Comparison of ENCODE assay signal across 8 cellular contexts in the genomic region with DNA sequence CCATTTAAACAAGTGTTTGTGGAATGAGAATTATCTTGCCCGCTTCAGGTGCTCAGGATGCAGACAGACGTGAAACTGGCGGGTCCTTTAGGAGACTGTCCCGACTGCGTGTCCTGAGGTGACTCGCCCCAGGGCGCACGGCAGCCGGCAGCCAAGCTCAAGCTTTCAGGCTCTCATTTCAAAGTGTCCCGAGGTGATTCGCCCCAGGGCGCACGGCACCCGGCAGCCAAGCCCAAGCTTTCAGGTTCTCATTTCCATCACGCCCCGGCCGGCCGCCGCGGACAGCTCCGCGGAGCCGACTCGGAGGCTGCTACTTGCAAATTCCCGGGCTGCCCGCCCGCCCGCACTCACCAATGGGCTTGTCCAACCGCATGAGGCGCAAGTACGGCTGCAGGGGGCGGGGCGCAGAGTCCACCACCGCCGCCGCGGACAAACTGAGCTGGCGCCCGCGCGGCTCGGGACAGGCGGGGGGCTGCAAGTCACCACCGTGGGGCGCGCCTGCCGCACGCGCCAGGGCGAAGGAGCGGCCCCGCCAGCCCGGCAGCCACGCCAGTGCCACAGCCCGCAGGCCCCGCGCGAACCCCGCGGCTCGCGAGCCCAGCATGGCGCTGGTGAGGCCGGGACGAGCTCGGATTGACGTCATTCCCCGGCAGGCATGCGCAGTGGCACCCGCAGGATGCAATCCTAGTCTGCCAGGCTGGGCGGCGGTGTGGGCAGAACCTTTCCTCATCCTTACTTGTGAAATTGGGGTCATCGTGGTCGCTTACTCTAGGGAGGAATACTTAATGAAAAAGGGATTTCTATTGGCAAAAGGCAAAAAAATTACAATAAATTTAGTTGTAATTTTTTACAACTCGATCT. TPM values are rescaled to one million over a fixed set of nuclear protein-coding genes. Genes with fewer than 3 reads are reported as not detected.
DNase-seq lines count a peak whose midpoint lies in the region; ATAC-seq, FAIRE-seq and TF ChIP-seq lines count a peak whose summit lies in the region.

A gene with protein sequence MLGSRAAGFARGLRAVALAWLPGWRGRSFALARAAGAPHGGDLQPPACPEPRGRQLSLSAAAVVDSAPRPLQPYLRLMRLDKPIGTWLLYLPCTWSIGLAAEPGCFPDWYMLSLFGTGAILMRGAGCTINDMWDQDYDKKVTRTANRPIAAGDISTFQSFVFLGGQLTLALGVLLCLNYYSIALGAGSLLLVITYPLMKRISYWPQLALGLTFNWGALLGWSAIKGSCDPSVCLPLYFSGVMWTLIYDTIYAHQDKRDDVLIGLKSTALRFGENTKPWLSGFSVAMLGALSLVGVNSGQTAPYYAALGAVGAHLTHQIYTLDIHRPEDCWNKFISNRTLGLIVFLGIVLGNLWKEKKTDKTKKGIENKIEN (minus strand): TSS at position 638 of the 861 bp plus-strand sequence. CDS start 34 bp downstream, at position 604.

- DNase-seq in NCI-H2171 (lab: John Stamatoyannopoulos, UW), result peak; percentile 66
- peak; percentile 93 to 94 for DNase-seq in breast epithelium (ENCODE audit: low spot score in 2 of 2)
- DNase-seq in iPS-NIHi11 (ENCODE audit: low spot score), result peak; percentile 97
- peak; percentile 93 for DNase-seq in small intestine

- peaks cover 26% of the 10 kb centered on the region for H3K79me2 ChIP-seq in ACC112 (ENCODE audit: control insufficient read depth, insufficient read depth, low read length, unreplicated experiment)

- no peaks in the 10 kb centered on the region for H3K9me3 ChIP-seq in breast epithelium
- H3K9me3 ChIP-seq in small intestine (ENCODE audit: control insufficient read depth, low read depth), result no peaks in the 10 kb centered on the region

- H3K27ac ChIP-seq in ACC112 (ENCODE audit: low read depth, low read length), result peak within 1 kb of the TSS; percentile 96
- peak within 1 kb of the TSS; percentile 87 for H3K27ac ChIP-seq in VCaP
- H3K27ac ChIP-seq in breast epithelium, result peak within 1 kb of the TSS; percentile 90 to 99
- peak within 1 kb of the TSS; percentile 94 to 99 for H3K27ac ChIP-seq in small intestine (ENCODE audit: low read depth in 1 of 2, low read length in 1 of 2)

- peak within 1 kb of the TSS; percentile 89 for H2AFZ ChIP-seq in ACC112 (ENCODE audit: low read length, unreplicated experiment)

- no peak for TF ChIP-seq POLR2A in breast epithelium (IDR thresholded peaks at IDR 0.05)

- H3K36me3 ChIP-seq in ACC112 (ENCODE audit: insufficient read depth, low read length) (no peaks in the 10 kb centered on the region), breast epithelium (no peaks in the 10 kb centered on the region), small intestine (ENCODE audit: control insufficient read depth in 2 of 2, insufficient read depth in 2 of 2, low read length in 2 of 2) (no peaks in the 10 kb centered on the region)

- H3K4me1 ChIP-seq in ACC112 (ENCODE audit: control insufficient read depth, insufficient read depth, low read length, unreplicated experiment) (peaks cover 28% of the 10 kb centered on the region), breast epithelium (no peaks in the 10 kb centered on the region), small intestine (ENCODE audit: control insufficient read depth in 2 of 2, insufficient read depth in 1 of 2, low read depth in 1 of 2, low read length in 1 of 2) (peaks cover 0 to 3% of the 10 kb centered on the region in 2 donors)

- peak; percentile 56 for TF ChIP-seq CTCF in VCaP (conservative IDR thresholded peaks at IDR 0.05)
- TF ChIP-seq CTCF in breast epithelium (IDR thresholded peaks at IDR 0.05), result peak in 1 of 3 donors; percentile 56

- no peaks in the 10 kb centered on the region for H3K27me3 ChIP-seq in ACC112 (ENCODE audit: insufficient read depth, low read length)
- H3K27me3 ChIP-seq in breast epithelium, result no peaks in the 10 kb centered on the region
- H3K27me3 ChIP-seq in small intestine (ENCODE audit: control insufficient read depth in 2 of 2, insufficient read depth in 2 of 2, low read length in 2 of 2), result no peaks in the 10 kb centered on the region

- no peak for FAIRE-seq in small intestine (lab: Jason Lieb, UNC)

- 0 to 1% (median 0%) methylated on average over 59 to 75 of the region's 75 CpGs for WGBS in small intestine, 3 donors

- peak within 1 kb of the TSS; percentile 82 for H3K4me3 ChIP-seq in ACC112 (ENCODE audit: low read depth, low read length)
- H3K4me3 ChIP-seq in breast epithelium, result peak within 1 kb of the TSS; percentile 65 to 88 (median 66)
- peak within 1 kb of the TSS; percentile 65 to 81 for H3K4me3 ChIP-seq in small intestine (ENCODE audit: low read depth in 1 of 2, low read length in 2 of 2)

- intact Hi-C loops in breast epithelium (cut with DNase I; ENCODE audit: low total_unique reads), result no loop called here

- ATAC-seq in GM18858 (IDR thresholded peaks at IDR 0.05; ENCODE audit: unreplicated experiment), result peak; percentile 74
- ATAC-seq in HG03095 (IDR thresholded peaks at IDR 0.05; ENCODE audit: unreplicated experiment), result peak; percentile 89

RNA-seq across cellular contexts. Expression of the gene that starts here (rescaled TPM):
- 10 to 100 TPM in 1 of 3 donors, 1 to 10 TPM in 2; 8.6 to 10.8 (median 9.4) TPM for total RNA-seq in breast epithelium
- polyA plus RNA-seq in small intestine, result 10 to 100 TPM in 1 of 3 donors, 1 to 10 TPM in 2; 6.3 to 21.7 (median 7.0) TPM

Comparison
In these comparisons a context has a peak if more than half of its experiments do, and no peak if none do; other contexts are left out.
1. Peak in every context shown above with its lines: DNase-seq, ATAC-seq, H3K4me3 ChIP-seq and H3K27ac ChIP-seq.